10 cellular contexts compared by ENCODE assay signal in genomic region chr19:45883881-45884681, GRCh38. TPM values are rescaled to one million over a fixed set of nuclear protein-coding genes. Genes with fewer than 3 reads are reported as not detected.
DNase-seq lines count a peak whose midpoint lies in the region; ATAC-seq and TF ChIP-seq lines count a peak whose summit lies in the region.
"Had no signal": no experiment of that assay in that cellular context is flagged by ENCODE, and none has a peak within 500 bp of the region (broad histone marks: within the 10 kb centered on the region; RNA-seq: fewer than 3 reads in every experiment).

No MANE protein-coding gene starts in this region.

- H3K27ac ChIP-seq in hepatocyte (no peak overlapping the region), skeletal muscle tissue (ENCODE audit: low read depth, low read length) (no peak overlapping the region)
- H3K27ac ChIP-seq: neutrophil had no signal

- H2AFZ ChIP-seq in hepatocyte, result no peak overlapping the region

- 96% methylated on average over 53 of the region's 57 CpGs for WGBS in hepatocyte (ENCODE audit: low lambda C conversion rate, missing lambda C conversion rate)

- H3K27me3 Mint-ChIP-seq in T-cell, result peaks cover 3% of the 10 kb centered on the region in 2 donors

- ATAC-seq in T-cell (replicated peaks in 1 of 4), result no peak

- peak overlapping the region in 2 of 3 donors; percentile 34 to 64 for H3K9ac ChIP-seq in skeletal muscle tissue (ENCODE audit: low read depth in 1 of 3, low read length in 3 of 3)

- H3K36me3 Mint-ChIP-seq in T-cell, result no peaks in the 10 kb centered on the region

- no peak for TF ChIP-seq CTCF in hepatocyte (IDR thresholded peaks at IDR 0.05; ENCODE audit: poor library complexity)

- CTCF ChIA-PET in T-cell (lab: Charles Lee), result interaction anchor here (0.6 to 1.3 kb wide), 2 partner anchors 19 to 906 kb away, joined by 3 to 4 read pairs; no protein-coding TSS in a partner anchor

- peaks cover 22% of the 10 kb centered on the region for H3K79me2 ChIP-seq in hepatocyte

- H3K27me3 ChIP-seq in H7 (ENCODE audit: control insufficient read depth, insufficient read depth, low read length) (no peaks in the 10 kb centered on the region), hepatocyte (no peaks in the 10 kb centered on the region), skeletal muscle tissue (ENCODE audit: control insufficient read depth in 3 of 3, insufficient read depth in 3 of 3, low read length in 3 of 3) (no peaks in the 10 kb centered on the region)

- H3K4me1 ChIP-seq in hepatocyte (ENCODE audit: insufficient read depth) (peaks cover 17% of the 10 kb centered on the region), skeletal muscle tissue (ENCODE audit: control insufficient read depth in 3 of 3, insufficient read depth in 3 of 3, low read length in 3 of 3) (peaks cover 41 to 50% (median 45%) of the 10 kb centered on the region in 3 donors)

- no peaks in the 10 kb centered on the region for H3K9me2 ChIP-seq in hepatocyte (replicated peaks; ENCODE audit: insufficient read depth)

- H3K9me3 Mint-ChIP-seq in T-cell, result no peaks in the 10 kb centered on the region

- H3K27ac Mint-ChIP-seq in T-cell, result peak overlapping the region; percentile 27 to 48

- H3K4me2 ChIP-seq in hepatocyte, result peak overlapping the region; percentile 93

- no peaks in the 10 kb centered on the region for H3K9me3 ChIP-seq in hepatocyte (ENCODE audit: low read depth)
- no peaks in the 10 kb centered on the region for H3K9me3 ChIP-seq in skeletal muscle tissue (ENCODE audit: control insufficient read depth in 3 of 3, low read length in 3 of 3)
- H3K9me3 ChIP-seq: neutrophil had no signal

- POLR2A ChIA-PET in T-cell (lab: Charles Lee), result no interaction called here

- peak overlapping the region in 2 of 3 donors; percentile 71 for H3K4me3 Mint-ChIP-seq in T-cell

- peaks cover 19% of the 10 kb centered on the region for H4K20me1 ChIP-seq in hepatocyte (ENCODE audit: insufficient read depth, poor library complexity, severe bottlenecking)

- H3K36me3 ChIP-seq in H7 (replicated peaks; ENCODE audit: control insufficient read depth, insufficient read depth, low read length), result no peaks in the 10 kb centered on the region
- H3K36me3 ChIP-seq in hepatocyte (replicated peaks; ENCODE audit: insufficient read depth, low read depth), result no peaks in the 10 kb centered on the region
- peaks cover 0 to 7% (median 4%) of the 10 kb centered on the region in 3 donors for H3K36me3 ChIP-seq in skeletal muscle tissue (ENCODE audit: control insufficient read depth in 3 of 3, insufficient read depth in 3 of 3, low read length in 3 of 3)

- DNase-seq in H7, result peak; percentile 60
- no peak for DNase-seq in T-cell
- DNase-seq in hepatocyte (ENCODE audit: low spot score), result peak; percentile 14
- DNase-seq in HUDEP-2 (lab: John Stamatoyannopoulos, UW; ENCODE audit: unreplicated experiment in 76 of 76), result no peak
- no peak for DNase-seq in GM03348 (ENCODE audit: low spot score)
- DNase-seq in islet precursor cell, result no peak

- H3K4me1 Mint-ChIP-seq in T-cell, result peaks cover 22 to 33% (median 30%) of the 10 kb centered on the region in 3 donors

- H3K4me3 ChIP-seq in H7 (ENCODE audit: insufficient read depth, low read depth, low read length), result no peak overlapping the region
- no peak overlapping the region for H3K4me3 ChIP-seq in hepatocyte
- H3K4me3 ChIP-seq in skeletal muscle tissue (ENCODE audit: low read length in 3 of 3), result peak overlapping the region; percentile 35 to 89 (median 45)

RNA-seq across cellular contexts. Expression of gene IRF2BP1, which starts 1.9 kb away (rescaled TPM):
- 45.2 and 45.7 TPM in 2 replicates for total RNA-seq in H7 (2014; rRNA removed; shearing (Covaris generic))
- total RNA-seq in T-cell (10 to 100 TPM; 22.7 to 42.3 (median 38.0) TPM), hepatocyte (23.8 and 25.2 TPM in 2 replicates), skeletal muscle tissue (24.5 TPM)
- polyA plus RNA-seq in hepatocyte, result 11.5 and 15.8 TPM in 2 replicates

RNA-seq across cellular contexts. Expression of gene MYPOP, which starts 18.3 kb away (rescaled TPM):
- 2.8 and 2.9 TPM in 2 replicates for total RNA-seq in H7 (2014; rRNA removed; shearing (Covaris generic))
- 10 to 100 TPM in 3 of 5 donors, 1 to 10 TPM in 2; 7.3 to 17.5 (median 16.9) TPM for total RNA-seq in T-cell
- 2.4 and 3.5 TPM in 2 replicates for total RNA-seq in hepatocyte
- polyA plus RNA-seq in hepatocyte, result 2.5 and 3.1 TPM in 2 replicates
- total RNA-seq in skeletal muscle tissue, result 0.52 TPM

RNA-seq across cellular contexts. Expression of gene FOXA3, which starts 20.0 kb away (rescaled TPM):
- total RNA-seq in H7 (2014; rRNA removed; shearing (Covaris generic)), result 13.4 and 15.1 TPM in 2 replicates
- total RNA-seq in T-cell (under 1 TPM in 1 of 5 donors, not detected in 4; 0.16 TPM), hepatocyte (14.5 and 14.6 TPM in 2 replicates), skeletal muscle tissue (not detected)
- 16.7 and 18.6 TPM in 2 replicates for polyA plus RNA-seq in hepatocyte
- total RNA-seq: fibroblast of villous mesenchyme had no signal

RNA-seq across cellular contexts. Expression of gene SYMPK, which starts 21.1 kb away (rescaled TPM):
- 66.2 and 70.3 TPM in 2 replicates for total RNA-seq in H7 (2014; rRNA removed; shearing (Covaris generic))
- total RNA-seq in T-cell, result 100 to 1,000 TPM in 1 of 5 donors, 10 to 100 TPM in 4; 89.7 to 102 (median 94.7) TPM
- 33.8 and 41.6 TPM in 2 replicates for total RNA-seq in hepatocyte
- 33.4 and 39.0 TPM in 2 replicates for polyA plus RNA-seq in hepatocyte
- total RNA-seq in skeletal muscle tissue, result 23.5 TPM

RNA-seq across cellular contexts. Expression of gene NANOS2, which starts 30.5 kb away (rescaled TPM):
- total RNA-seq in H7 (2014; rRNA removed; shearing (Covaris generic)), result not detected in 2 replicates
- total RNA-seq in T-cell, result not detected
- total RNA-seq in hepatocyte, result not detected in 2 replicates
- polyA plus RNA-seq in hepatocyte, result not detected in 2 replicates
- total RNA-seq in skeletal muscle tissue, result not detected
- total RNA-seq: fibroblast of villous mesenchyme had no signal
- polyA plus RNA-seq: adipose tissue had no signal

Comparison
In these comparisons a context has a peak if more than half of its experiments do, and no peak if none do; other contexts are left out.
1. DNase-seq: peak in H7 (single experiment) and hepatocyte (single experiment); none in T-cell (0 of 34), HUDEP-2 (0 of 76), GM03348 (single experiment) and islet precursor cell (single experiment).
2. H3K4me3 ChIP-seq: peak in skeletal muscle tissue (3 of 3); none in H7 (single experiment) and hepatocyte (single experiment).
3. RNA of gene FOXA3, which starts 20.0 kb away (total RNA-seq): 13.4 to 15.1 TPM in H7 and 14.5 to 14.6 TPM in hepatocyte; 0.16 TPM in T-cell and not detected in skeletal muscle tissue (single experiment); every median in the first group is over 10 times any median in the second.